ENCODE assay signal across 15 cellular contexts in the genomic region with DNA sequence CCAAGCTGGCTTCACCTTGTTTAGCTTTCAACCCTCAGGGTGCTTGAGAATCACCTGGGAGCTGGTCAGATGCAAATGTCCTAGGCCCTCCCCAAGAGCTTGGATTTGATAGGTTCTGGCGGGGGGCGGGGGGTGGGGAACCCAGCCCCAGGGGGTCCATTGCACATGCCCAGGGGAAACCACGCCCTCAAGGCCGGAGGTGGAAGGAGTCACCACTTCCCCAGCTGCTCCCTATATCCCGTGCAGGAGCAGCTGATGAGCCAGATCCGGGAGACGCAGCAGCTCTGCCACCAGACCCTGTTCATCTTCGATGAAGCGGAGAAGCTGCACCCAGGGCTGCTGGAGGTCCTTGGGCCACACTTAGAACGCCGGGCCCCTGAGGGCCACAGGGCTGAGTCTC. TPM values are rescaled to one million over a fixed set of nuclear protein-coding genes. Genes with fewer than 3 reads are reported as not detected.
DNase-seq lines count a peak whose midpoint lies in the region; ATAC-seq and TF ChIP-seq lines count a peak whose summit lies in the region.
"Had no signal": no experiment of that assay in that cellular context is flagged by ENCODE, and none has a peak within 500 bp of the region (broad histone marks: within the 10 kb centered on the region; RNA-seq: fewer than 3 reads in every experiment).

No MANE protein-coding gene starts in this region.

- H3K4me1 ChIP-seq in foreskin keratinocyte (no peaks in the 10 kb centered on the region), A673 (ENCODE audit: insufficient read depth, low read length, poor library complexity, severe bottlenecking) (peaks cover 22% of the 10 kb centered on the region)

- H3K27ac Mint-ChIP-seq in activated naive CD8-positive, alpha-beta T cell treated with anti-CD3 and anti-CD28 coated beads for 36 hours = no peak overlapping the region
- H3K27ac Mint-ChIP-seq: activated T-helper 17 cell treated with anti-CD3 and anti-CD28 coated beads, Interleukin-2, amount 50 U/mL, for 72 hours had no signal

- H3K27me3 ChIP-seq in foreskin keratinocyte = no peaks in the 10 kb centered on the region
- H3K27me3 ChIP-seq in A673 (replicated peaks; ENCODE audit: insufficient read depth, low read depth, low read length, poor library complexity) = no peaks in the 10 kb centered on the region
- H3K27me3 ChIP-seq: neutrophil had no signal

- peak; percentile 2 for ATAC-seq in foreskin keratinocyte
- ATAC-seq in left ventricle myocardium superior = no peak
- ATAC-seq in GM18868 (IDR thresholded peaks at IDR 0.05; ENCODE audit: unreplicated experiment) = no peak
- ATAC-seq: activated CD4-positive, CD25-positive, alpha-beta regulatory T cell treated with anti-CD3 and anti-CD28 coated beads, Interleukin-2, amount 50 U/mL, for 24 hours; activated T-helper 17 cell treated with anti-CD3 and anti-CD28 coated beads, Interleukin-2, amount 50 U/mL, for 72 hours had no signal

- H3K9me3 Mint-ChIP-seq in activated naive CD8-positive, alpha-beta T cell treated with anti-CD3 and anti-CD28 coated beads for 36 hours = no peaks in the 10 kb centered on the region
- H3K9me3 Mint-ChIP-seq: activated T-helper 17 cell treated with anti-CD3 and anti-CD28 coated beads, Interleukin-2, amount 50 U/mL, for 72 hours; brain had no signal

- CTCF ChIA-PET in A673 (lab: Charles Lee) = interaction anchor here (0.6 kb wide), 1 partner anchor 391 kb away, joined by 3 read pairs; no protein-coding TSS in a partner anchor

- no peaks in the 10 kb centered on the region for H3K9me3 ChIP-seq in A673 (ENCODE audit: low read depth, low read length, poor library complexity, severe bottlenecking)
- H3K9me3 ChIP-seq: neutrophil had no signal

- H3K4me3 Mint-ChIP-seq in activated naive CD8-positive, alpha-beta T cell treated with anti-CD3 and anti-CD28 coated beads for 36 hours = no peak overlapping the region
- H3K4me3 Mint-ChIP-seq: activated T-helper 17 cell treated with anti-CD3 and anti-CD28 coated beads, Interleukin-2, amount 50 U/mL, for 72 hours; brain had no signal

- H3K27me3 Mint-ChIP-seq in activated naive CD8-positive, alpha-beta T cell treated with anti-CD3 and anti-CD28 coated beads for 36 hours = peaks cover 1% of the 10 kb centered on the region
- H3K27me3 Mint-ChIP-seq: activated T-helper 17 cell treated with anti-CD3 and anti-CD28 coated beads, Interleukin-2, amount 50 U/mL, for 72 hours had no signal

- H3K36me3 Mint-ChIP-seq in activated naive CD8-positive, alpha-beta T cell treated with anti-CD3 and anti-CD28 coated beads for 36 hours = peaks cover 18% of the 10 kb centered on the region

- H3K36me3 ChIP-seq in A673 (ENCODE audit: insufficient read depth, low read length, poor library complexity, severe bottlenecking) = peaks cover 8% of the 10 kb centered on the region

- POLR2A ChIA-PET in A673 (lab: Charles Lee; ENCODE audit: low non-redundant PET) = no interaction called here

- H3K4me1 Mint-ChIP-seq in activated naive CD8-positive, alpha-beta T cell treated with anti-CD3 and anti-CD28 coated beads for 36 hours = peaks cover 9% of the 10 kb centered on the region

- BruUV-seq in A673 (replicated peaks; lab: Mats Ljungman, UMichigan) = no TSS peak

- H3K27ac ChIP-seq in foreskin keratinocyte = no peak overlapping the region
- H3K27ac ChIP-seq in A673 (ENCODE audit: low read depth, low read length, poor library complexity, severe bottlenecking) = no peak overlapping the region
- H3K27ac ChIP-seq: neutrophil had no signal

- intact Hi-C loops in A673 (cut with micrococcal nuclease; ENCODE audit: unreplicated experiment) (no loop called here), left ventricle myocardium superior (cut with micrococcal nuclease) (loop anchor here (10.0 kb wide), 1 partner anchor 107 kb away; no protein-coding TSS in a partner anchor)

- no peak for DNase-seq in GM12864 (ENCODE audit: low read depth)
- peak; percentile 43 for DNase-seq in NCI-H69 (lab: John Stamatoyannopoulos, UW)
- no peak for DNase-seq in foreskin keratinocyte
- peak; percentile 47 for DNase-seq in pulmonary artery endothelial cell (ENCODE audit: low read depth, low spot score)
- DNase-seq in A673 (ENCODE audit: low spot score) = no peak
- no peak for DNase-seq in left ventricle myocardium superior
- DNase-seq in activated naive CD8-positive, alpha-beta T cell treated with anti-CD3 and anti-CD28 coated beads for 36 hours = no peak
- DNase-seq: Calu3; NCI-H524; stimulated activated CD4-positive, alpha-beta T cell treated with anti-CD3 and anti-CD28 coated beads, Interleukin-15, amount 100 ng/mL, for 24 hours had no signal

- no peak for TF ChIP-seq CTCF in GM12864 (IDR thresholded peaks at IDR 0.05; ENCODE audit: low read depth, low read length, missing control alignments)
- no peak for TF ChIP-seq CTCF in foreskin keratinocyte (conservative IDR thresholded peaks at IDR 0.05)
- no peak for TF ChIP-seq CTCF in A673 (conservative IDR thresholded peaks at IDR 0.05; ENCODE audit: low read depth, low read length)

- H3K4me3 ChIP-seq in GM12864 (ENCODE audit: low read depth, low read length) (peak overlapping the region; percentile 25), A673 (ENCODE audit: low read depth, low read length, poor library complexity, severe bottlenecking) (no peak overlapping the region)

RNA-seq across cellular contexts. Expression of a gene that starts 5.8 kb away (rescaled TPM):
- total RNA-seq in foreskin keratinocyte (31.2 and 32.1 TPM in 2 replicates), pulmonary artery endothelial cell (28.0 and 34.8 TPM in 2 replicates), A673 (2021) (18.0 and 21.0 TPM in 2 replicates), left ventricle myocardium superior (8.7 TPM)
- polyA plus RNA-seq in foreskin keratinocyte = 31.1 and 35.8 TPM in 2 replicates
- total RNA-seq in activated naive CD8-positive, alpha-beta T cell treated with anti-CD3 and anti-CD28 coated beads for 36 hours = 10 to 100 TPM; 40.1 to 41.1 TPM

Comparison
In these comparisons a context has a peak if more than half of its experiments do, and no peak if none do; other contexts are left out.
1. DNase-seq: peak in NCI-H69 (single experiment) and pulmonary artery endothelial cell (single experiment); none in GM12864 (single experiment), foreskin keratinocyte (0 of 2), A673 (single experiment), left ventricle myocardium superior (single experiment) and activated naive CD8-positive, alpha-beta T cell treated with anti-CD3 and anti-CD28 coated beads for 36 hours (single experiment).